ENCODE assay signal across 1 cellular context in the genomic region with DNA sequence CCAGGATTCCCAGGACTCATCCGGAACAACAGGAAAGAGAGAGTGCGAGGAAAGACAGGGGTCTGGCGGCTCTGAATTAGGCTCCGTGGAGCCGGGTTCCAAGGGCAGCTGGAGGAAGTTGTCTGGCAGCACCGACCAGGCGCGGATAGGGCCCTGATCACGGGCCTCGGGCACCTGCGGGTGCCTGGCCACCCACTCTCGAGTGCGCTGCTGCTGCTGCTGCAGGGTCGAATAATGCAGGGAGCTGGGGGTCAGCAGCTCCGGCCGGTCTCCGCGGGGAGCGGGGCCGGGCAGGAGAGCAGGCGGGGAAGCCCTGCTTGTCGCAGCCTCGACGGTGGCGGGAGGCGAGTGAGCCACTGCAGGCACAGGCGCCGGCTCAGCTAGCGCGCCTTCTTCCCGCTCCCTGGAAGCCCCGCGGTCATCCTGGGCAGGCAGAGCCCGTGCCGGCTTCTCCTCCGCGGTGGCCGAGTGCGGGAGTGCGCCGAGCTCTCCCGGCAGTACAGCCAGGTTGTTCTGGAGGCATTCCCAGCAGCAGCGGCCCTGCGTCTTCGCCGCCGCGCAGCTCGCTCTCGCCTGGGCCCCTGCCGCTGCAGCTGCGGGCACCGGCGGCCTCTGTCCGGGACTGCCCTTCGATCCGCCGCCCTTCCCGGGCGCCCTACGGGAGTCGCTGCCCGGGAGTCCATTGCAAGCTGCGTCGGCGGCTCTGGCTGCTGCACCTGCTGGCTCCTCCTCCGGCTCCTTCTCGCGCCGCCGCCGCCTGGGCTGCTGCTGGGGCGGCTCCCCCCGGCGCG.
TF ChIP-seq lines count a peak whose summit lies in the region.

No MANE protein-coding gene starts in this region.

TF ChIP-seq in endothelial cell of umbilical vein, 7 proteins besides CTCF, POLR2A, EP300 and RAD21 (continued from another document):
- TF ChIP-seq MAX (IDR thresholded peaks at IDR 0.05; ENCODE audit: insufficient read depth, insufficient read length), result no peak
